Comparison of ENCODE assay signal across 9 cellular contexts in genomic region chr2:230828272-230828961, GRCh38. TPM values are rescaled to one million over a fixed set of nuclear protein-coding genes. Genes with fewer than 3 reads are reported as not detected.
DNase-seq lines count a peak whose midpoint lies in the region; ATAC-seq, FAIRE-seq and TF ChIP-seq lines count a peak whose summit lies in the region.
"Had no signal": no experiment of that assay in that cellular context is flagged by ENCODE, and none has a peak within 500 bp of the region (broad histone marks: within the 10 kb centered on the region; RNA-seq: fewer than 3 reads in every experiment).

No MANE protein-coding gene starts in this region.

- H3K36me3 Mint-ChIP-seq in activated CD8-positive, alpha-beta memory T cell treated with anti-CD3 and anti-CD28 coated beads, Interleukin-2, amount 10 ng/mL, durations not matched to agents 7 days and 5 days, result no peaks in the 10 kb centered on the region

- 23% methylated on average over 43 of the region's 61 CpGs; no CpG with 5 or more reads in 1 of the 2 donors for WGBS in transverse colon (ENCODE audit: low coverage in 1 of 2), 2 donors
- 16 to 41% methylated on average over 5 to 43 of the region's 61 CpGs for WGBS in body of pancreas, 2 donors

- H3K27me3 ChIP-seq in transverse colon (peaks cover 35% of the 10 kb centered on the region), body of pancreas (peaks cover 0 to 8% of the 10 kb centered on the region in 2 donors)

- no peak for TF ChIP-seq CTCF in transverse colon (IDR thresholded peaks at IDR 0.05)
- TF ChIP-seq CTCF in kidney (IDR thresholded peaks at IDR 0.05; ENCODE audit: borderline replicate concordance, extremely low read depth, insufficient read depth), result no peak
- TF ChIP-seq CTCF in body of pancreas (IDR thresholded peaks at IDR 0.05), result no peak

- no peak overlapping the region for H3K4me3 Mint-ChIP-seq in activated CD8-positive, alpha-beta memory T cell treated with anti-CD3 and anti-CD28 coated beads, Interleukin-2, amount 10 ng/mL, durations not matched to agents 7 days and 5 days

- H3K4me1 Mint-ChIP-seq in activated CD8-positive, alpha-beta memory T cell treated with anti-CD3 and anti-CD28 coated beads, Interleukin-2, amount 10 ng/mL, durations not matched to agents 7 days and 5 days, result peaks cover 11% of the 10 kb centered on the region

- H3K4me1 ChIP-seq in transverse colon (peaks cover 0 to 16% (median 12%) of the 10 kb centered on the region in 4 donors), kidney (ENCODE audit: control insufficient read depth in 1 of 2, insufficient read depth in 1 of 2, low read depth in 1 of 2, low read length in 2 of 2) (peaks cover 0 to 5% of the 10 kb centered on the region in 2 donors), body of pancreas (peaks cover 15% of the 10 kb centered on the region)

- H3K27me3 Mint-ChIP-seq in activated CD8-positive, alpha-beta memory T cell treated with anti-CD3 and anti-CD28 coated beads, Interleukin-2, amount 10 ng/mL, durations not matched to agents 7 days and 5 days, result peaks cover 64% of the 10 kb centered on the region

- no peak overlapping the region for H3K27ac Mint-ChIP-seq in activated CD8-positive, alpha-beta memory T cell treated with anti-CD3 and anti-CD28 coated beads, Interleukin-2, amount 10 ng/mL, durations not matched to agents 7 days and 5 days

- CTCF ChIA-PET in activated CD8-positive, alpha-beta memory T cell treated with anti-CD3 and anti-CD28 coated beads, Interleukin-2, amount 10 ng/mL, durations not matched to agents 7 days and 5 days (lab: Charles Lee), result interaction anchor here (0.6 to 1.9 kb wide), 6 partner anchors 14 to 224 kb away, joined by 3 to 8 read pairs (median 3); no protein-coding TSS in a partner anchor

- intact Hi-C loops in left ventricle myocardium superior (cut with micrococcal nuclease), result no loop called here
- intact Hi-C loops in transverse colon (cut with DNase I; ENCODE audit: low total_unique reads), result no loop called here
- intact Hi-C loops in kidney (cut with DNase I), result loop anchor here (10.0 kb wide), 1 partner anchor 156 kb away; no protein-coding TSS in a partner anchor
- intact Hi-C loops in body of pancreas (cut with DNase I), result loop anchor here (5.0 kb wide), 1 partner anchor 159 kb away; no protein-coding TSS in a partner anchor

- in situ Hi-C loops in transverse colon (cut with MboI; ENCODE audit: low pct_ligation_motif_present in 1 of 4, low pct_unique_long_range_greater_than_20kb in 1 of 4, low sequenced_read_pairs in 3 of 4), result loop anchor here in 3 of 4 donors (10.0 to 25.0 kb wide), 2 partner anchors 156 to 609 kb away; no protein-coding TSS in a partner anchor

- TF ChIP-seq POLR2A in transverse colon (IDR thresholded peaks at IDR 0.05) (no peak), body of pancreas (IDR thresholded peaks at IDR 0.05) (no peak)

- TF ChIP-seq EP300 in transverse colon (IDR thresholded peaks at IDR 0.05; ENCODE audit: low read depth), result no peak

- DNase-seq in activated CD8-positive, alpha-beta memory T cell treated with anti-CD3 and anti-CD28 coated beads, Interleukin-2, amount 10 ng/mL, durations not matched to agents 7 days and 5 days, result no peak
- no peak for DNase-seq in activated CD8-positive, alpha-beta memory T cell treated with anti-CD3 and anti-CD28 coated beads, Interleukin-2, amount 50 U/mL, for 48 hours
- DNase-seq in UCSD-AML1 (lab: John Stamatoyannopoulos, UW; ENCODE audit: unreplicated experiment) (peak; percentile 36), left ventricle myocardium superior (peak; percentile 65), transverse colon (peak; percentile 57), kidney (no peak), body of pancreas (no peak), NCI-H748 (lab: John Stamatoyannopoulos, UW; ENCODE audit: unreplicated experiment) (no peak)

- H3K9me3 Mint-ChIP-seq in activated CD8-positive, alpha-beta memory T cell treated with anti-CD3 and anti-CD28 coated beads, Interleukin-2, amount 10 ng/mL, durations not matched to agents 7 days and 5 days (ENCODE audit: low read depth), result no peaks in the 10 kb centered on the region

- H3K27ac ChIP-seq in transverse colon, result no peak overlapping the region
- H3K27ac ChIP-seq in kidney (ENCODE audit: low read depth in 2 of 2, low read length in 2 of 2), result no peak overlapping the region
- H3K27ac ChIP-seq in body of pancreas, result no peak overlapping the region

- H3K36me3 ChIP-seq in transverse colon, result no peaks in the 10 kb centered on the region
- H3K36me3 ChIP-seq in kidney (ENCODE audit: control insufficient read depth in 1 of 2, insufficient read depth in 2 of 2, low read length in 2 of 2), result no peaks in the 10 kb centered on the region
- H3K36me3 ChIP-seq in body of pancreas (replicated peaks in 1 of 2; ENCODE audit: insufficient read depth in 1 of 2, low read depth in 2 of 2), result no peaks in the 10 kb centered on the region

- H3K9ac ChIP-seq in kidney (ENCODE audit: low read length in 2 of 2), result no peak overlapping the region

- ATAC-seq in activated CD8-positive, alpha-beta memory T cell treated with anti-CD3 and anti-CD28 coated beads, Interleukin-2, amount 10 ng/mL, durations not matched to agents 7 days and 5 days, result peak; percentile 66
- ATAC-seq in left ventricle myocardium superior (peak; percentile 78), body of pancreas (no peak)

- H3K9me3 ChIP-seq in transverse colon (no peaks in the 10 kb centered on the region), kidney (ENCODE audit: control insufficient read depth in 1 of 2, low read length in 2 of 2) (peaks cover 0 to 3% of the 10 kb centered on the region in 2 donors), body of pancreas (no peaks in the 10 kb centered on the region)

- H3K4me3 ChIP-seq in transverse colon, result peak overlapping the region; percentile 6 to 43 (median 30)
- H3K4me3 ChIP-seq in kidney (ENCODE audit: low read length in 2 of 2), result no peak overlapping the region
- H3K4me3 ChIP-seq in body of pancreas, result no peak overlapping the region

- FAIRE-seq in kidney (lab: Jason Lieb, UNC), result no peak
- FAIRE-seq: TTC549 had no signal

RNA-seq across cellular contexts. Expression of gene ITM2C, which starts 36.3 kb away (rescaled TPM):
- 100 to 1,000 TPM in 1 of 2 experiments, 10 to 100 TPM in 1; 65.1 to 115 TPM for total RNA-seq in activated CD8-positive, alpha-beta memory T cell treated with anti-CD3 and anti-CD28 coated beads, Interleukin-2, amount 10 ng/mL, durations not matched to agents 7 days and 5 days
- 28.8 TPM for total RNA-seq in left ventricle myocardium superior
- 1,000 to 10,000 TPM in 3 of 4 donors, 100 to 1,000 TPM in 1; 911 to 2,535 (median 1,776) TPM for total RNA-seq in transverse colon
- 1,131 TPM for total RNA-seq in kidney
- 308 TPM for polyA plus RNA-seq in kidney (ENCODE audit: insufficient read depth, low read depth, low replicate concordance)
- total RNA-seq in body of pancreas, result 10 to 100 TPM; 32.9 to 43.8 TPM

Comparison
In these comparisons a context has a peak if more than half of its experiments do, and no peak if none do; other contexts are left out.
1. DNase-seq: peak in UCSD-AML1 (single experiment), left ventricle myocardium superior (single experiment) and transverse colon (single experiment); none in activated CD8-positive, alpha-beta memory T cell treated with anti-CD3 and anti-CD28 coated beads, Interleukin-2, amount 10 ng/mL, durations not matched to agents 7 days and 5 days (single experiment), activated CD8-positive, alpha-beta memory T cell treated with anti-CD3 and anti-CD28 coated beads, Interleukin-2, amount 50 U/mL, for 48 hours (single experiment), kidney (single experiment), body of pancreas (0 of 4) and NCI-H748 (single experiment).
2. H3K4me3 ChIP-seq: peak in transverse colon (4 of 4); none in kidney (0 of 2) and body of pancreas (0 of 2).
3. intact Hi-C loops: an anchor here in kidney (10.0 kb wide) and body of pancreas (5.0 kb wide); none called in left ventricle myocardium superior and transverse colon.